ENCODE assay signal across 12 cellular contexts in the genomic region with DNA sequence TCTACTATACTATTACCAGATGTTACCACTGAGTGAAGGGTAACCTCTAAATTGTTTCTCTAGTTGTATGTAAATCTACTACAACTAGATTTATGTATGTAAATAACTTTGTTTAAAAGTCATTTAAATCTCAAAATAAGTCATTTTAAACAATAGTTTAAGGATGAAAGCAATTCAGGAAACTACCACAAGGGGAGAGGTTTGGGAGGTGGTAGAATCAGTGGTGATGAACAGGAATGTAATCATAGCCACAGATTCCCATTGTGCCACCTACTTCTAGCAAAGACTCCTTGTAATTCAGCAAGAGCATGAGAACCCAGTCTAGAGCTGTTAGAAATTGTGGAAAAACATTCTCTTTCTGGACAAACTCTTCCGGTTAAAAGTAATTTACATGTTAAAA.
A peak's percentile ranks its signal among the peaks of the same experiment; 100 is the strongest.
DNase-seq lines count a peak whose midpoint lies in the region; ATAC-seq, FAIRE-seq and TF ChIP-seq lines count a peak whose summit lies in the region.
"Had no signal": no experiment of that assay in that cellular context is flagged by ENCODE, and none has a peak within 500 bp of the region (broad histone marks: within the 10 kb centered on the region; RNA-seq: fewer than 3 reads in every experiment).

No MANE protein-coding gene starts in this region.

- ATAC-seq in HG02759 (IDR thresholded peaks at IDR 0.05; ENCODE audit: unreplicated experiment): no peak
- ATAC-seq: pancreas had no signal

- in situ Hi-C loops in astrocyte of the cerebellum (cut with HindIII; ENCODE audit: low sequenced_read_pairs): no loop called here

- no peak for FAIRE-seq in frontal cortex (lab: Jason Lieb, UNC)
- FAIRE-seq: GM18507, pancreas had no signal

- H3K27me3 ChIP-seq in SJCRH30: no peaks in the 10 kb centered on the region
- H3K27me3 ChIP-seq: pancreas had no signal

- no peaks in the 10 kb centered on the region for H3K9me3 ChIP-seq in SJCRH30 (replicated peaks)
- H3K9me3 ChIP-seq: pancreas had no signal

- H3K27ac ChIP-seq in SJCRH30: no peak overlapping the region
- H3K27ac ChIP-seq: pancreas had no signal

- DNase-seq in AG09319 (ENCODE audit: extremely low read depth, low read depth): no peak
- DNase-seq in HFF-Myc (ENCODE audit: extremely low read depth, low read depth): no peak
- DNase-seq in astrocyte of the cerebellum (ENCODE audit: low read depth): no peak
- peak; percentile 21 for DNase-seq in iPS-NIHi7 (ENCODE audit: extremely low spot score)
- no peak for DNase-seq in SW480 (ENCODE audit: low spot score)
- DNase-seq in frontal cortex (ENCODE audit: low spot score in 2 of 2): no peak
- no peak for DNase-seq in SJCRH30
- DNase-seq: NCI-H1930; pancreas; stimulated activated CD4-positive, alpha-beta T cell treated with anti-CD3 and anti-CD28 coated beads, Interleukin-4, amount 100 ng/mL, for 1 hour had no signal

- no peak overlapping the region for H3K4me3 ChIP-seq in HFF-Myc (replicated peaks; ENCODE audit: low read depth, low read length)
- H3K4me3 ChIP-seq in astrocyte of the cerebellum (ENCODE audit: low read depth, low read length): no peak overlapping the region
- H3K4me3 ChIP-seq in SJCRH30: no peak overlapping the region
- H3K4me3 ChIP-seq: pancreas had no signal

- H3K36me3 ChIP-seq in SJCRH30: no peaks in the 10 kb centered on the region
- H3K36me3 ChIP-seq: pancreas had no signal

- H3K4me1 ChIP-seq in SJCRH30: no peaks in the 10 kb centered on the region
- H3K4me1 ChIP-seq: pancreas had no signal

- TF ChIP-seq CTCF in AG09319 (IDR thresholded peaks at IDR 0.05; ENCODE audit: low read depth, low read length): peak; percentile 2
- TF ChIP-seq CTCF in HFF-Myc (IDR thresholded peaks at IDR 0.05; ENCODE audit: low read depth, low read length, missing control alignments): peak; percentile 16
- TF ChIP-seq CTCF in astrocyte of the cerebellum (IDR thresholded peaks at IDR 0.05; ENCODE audit: low read depth, low read length, missing control alignments): peak; percentile 16
